1 cellular context compared by ENCODE assay signal in genomic region chr20:56400001-56400640, GRCh38.
TF ChIP-seq lines count a peak whose summit lies in the region.

No MANE protein-coding gene starts in this region.

TF ChIP-seq in H1, 55 proteins besides CTCF, POLR2A, EP300 and RAD21:
- TF ChIP-seq CHD7 (IDR thresholded peaks at IDR 0.05; ENCODE audit: insufficient replicate concordance, low read length) (no peak), TAF7 (optimal IDR thresholded peaks at IDR 0.05; ENCODE audit: borderline replicate concordance, low read depth, low read length) (no peak), HDAC6 (IDR thresholded peaks at IDR 0.05; ENCODE audit: low read depth, low read length) (no peak), TBP (IDR thresholded peaks at IDR 0.05; ENCODE audit: low read depth, low read length) (no peak), TCF12 (IDR thresholded peaks at IDR 0.05; ENCODE audit: low read depth, low read length) (no peak), RFX5 (IDR thresholded peaks at IDR 0.05; ENCODE audit: borderline replicate concordance, low read depth, low read length) (no peak), E2F6 (IDR thresholded peaks at IDR 0.05) (no peak), EGR1 (IDR thresholded peaks at IDR 0.05; ENCODE audit: borderline replicate concordance, low read depth, low read length) (no peak), ASH2L (IDR thresholded peaks at IDR 0.05; ENCODE audit: low read length) (no peak), CHD1 (IDR thresholded peaks at IDR 0.05; ENCODE audit: low read depth, low read length) (no peak), SIX5 (IDR thresholded peaks at IDR 0.05; ENCODE audit: low read depth, low read length) (no peak), USF2 (IDR thresholded peaks at IDR 0.05; ENCODE audit: low read length) (no peak), HDAC2 (IDR thresholded peaks at IDR 0.05; ENCODE audit: borderline replicate concordance in 1 of 2, low read depth in 2 of 2, low read length in 2 of 2) (no peak), JUND (IDR thresholded peaks at IDR 0.05; ENCODE audit: low read length) (no peak)
